Comparison of ENCODE assay signal across 8 cellular contexts in the genomic region with DNA sequence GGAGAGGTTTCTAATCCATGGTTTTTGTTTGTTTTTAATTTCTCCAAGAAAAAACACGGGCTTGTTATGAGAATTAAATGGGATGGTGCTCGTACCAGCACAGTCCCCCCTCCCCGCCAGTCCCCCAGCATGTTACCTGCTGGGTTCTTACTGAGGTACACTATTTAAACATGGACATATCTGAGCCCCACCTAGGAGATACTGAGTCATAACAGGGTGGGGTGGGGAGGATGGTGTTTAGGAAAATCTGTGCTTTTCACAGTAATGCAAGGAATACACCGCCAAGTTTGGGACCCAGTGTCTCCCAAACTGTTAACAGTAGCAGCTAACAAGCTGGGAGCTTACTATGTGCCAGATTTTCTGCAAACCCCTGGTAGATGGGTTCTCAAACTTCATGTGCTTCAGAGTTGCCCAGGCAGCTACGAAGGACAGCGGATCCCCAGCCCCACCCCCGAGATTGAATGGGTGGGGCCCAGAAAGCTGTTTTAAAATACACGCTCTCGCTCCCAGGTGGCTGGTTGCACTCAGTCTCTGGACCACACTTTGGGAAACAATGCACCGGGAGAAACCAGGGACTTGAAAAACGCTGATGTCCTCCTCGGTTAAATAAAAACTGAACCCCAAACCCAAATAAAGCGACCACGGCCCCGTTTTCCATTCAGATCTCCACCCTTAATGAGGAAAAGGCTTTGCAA. TPM values are rescaled to one million over a fixed set of nuclear protein-coding genes. Genes with fewer than 3 reads are reported as not detected.
DNase-seq lines count a peak whose midpoint lies in the region; ATAC-seq and TF ChIP-seq lines count a peak whose summit lies in the region.

No MANE protein-coding gene starts in this region.

- intact Hi-C loops in mucosa of descending colon (cut with DNase I, micrococcal nuclease): no loop called here

- H3K4me1 ChIP-seq in endocrine pancreas (ENCODE audit: control insufficient read depth, insufficient read depth, low read length) (no peaks in the 10 kb centered on the region), mucosa of descending colon (ENCODE audit: low read depth) (no peaks in the 10 kb centered on the region)

- no peaks in the 10 kb centered on the region for H3K9me3 ChIP-seq in endocrine pancreas (ENCODE audit: control insufficient read depth, low read length)
- H3K9me3 ChIP-seq in mucosa of descending colon: no peaks in the 10 kb centered on the region

- H3K36me3 ChIP-seq in endocrine pancreas (ENCODE audit: control insufficient read depth, insufficient read depth, low read length) (no peaks in the 10 kb centered on the region), mucosa of descending colon (ENCODE audit: low read depth) (no peaks in the 10 kb centered on the region)

- no peak for TF ChIP-seq CTCF in mucosa of descending colon (IDR thresholded peaks at IDR 0.05)

- peak; percentile 14 for DNase-seq in H4 (ENCODE audit: low spot score)
- DNase-seq in MV-4-11 (lab: John Stamatoyannopoulos, UW): peak; percentile 35
- DNase-seq in activated CD4-positive, alpha-beta T cell treated with anti-CD3 and anti-CD28 coated beads, Interleukin-2, amount 50 U/mL, for 48 hours: peak; percentile 49 to 57
- peak in 2 of 3 donors; percentile 69 to 76 for DNase-seq in mucosa of descending colon
- peak; percentile 13 for DNase-seq in stromal cell of bone marrow (ENCODE audit: low read depth)
- DNase-seq in NCI-H187 treated with DMSO at 0.1 percent for 48 hours (lab: John Stamatoyannopoulos, UW): no peak

- ATAC-seq in mucosa of descending colon: peak; percentile 49

- H3K9ac ChIP-seq in endocrine pancreas (ENCODE audit: control insufficient read depth, insufficient read depth, low read length): peak overlapping the region; percentile 50

- peak overlapping the region; percentile 82 for H3K4me3 ChIP-seq in GM08714 (ENCODE audit: low read length)
- peak overlapping the region; percentile 74 for H3K4me3 ChIP-seq in endocrine pancreas (ENCODE audit: control insufficient read depth, insufficient read depth, low read length)
- peak overlapping the region; percentile 83 for H3K4me3 ChIP-seq in mucosa of descending colon

- H3K27me3 ChIP-seq in endocrine pancreas (ENCODE audit: control insufficient read depth, insufficient read depth, low read length): no peaks in the 10 kb centered on the region

RNA-seq across cellular contexts. Expression of a gene that starts 1.0 kb away (rescaled TPM):
- 9.5 and 13.1 TPM in 2 replicates for total RNA-seq in H4 (2014; rRNA removed; shearing (Covaris generic))
- 10 to 100 TPM; 15.0 to 23.5 (median 15.3) TPM for total RNA-seq in mucosa of descending colon
